Comparison of ENCODE assay signal across 8 cellular contexts in genomic region chr12:11553871-11554533, GRCh38.
DNase-seq lines count a peak whose midpoint lies in the region; ATAC-seq and TF ChIP-seq lines count a peak whose summit lies in the region.

No MANE protein-coding gene starts in this region.

- TF ChIP-seq CTCF in esophagus squamous epithelium (IDR thresholded peaks at IDR 0.05): peak; percentile 48 to 68 (median 58)
- TF ChIP-seq CTCF in neural crest cell (conservative IDR thresholded peaks at IDR 0.05): peak; percentile 78

- DNase-seq in CD4-positive, CD25-positive, alpha-beta regulatory T cell: peak; percentile 14 to 81 (median 48)
- DNase-seq in NCI-H526 treated with DMSO at 0.1 percent for 48 hours (lab: John Stamatoyannopoulos, UW): peak; percentile 76
- DNase-seq in activated CD4-positive, alpha-beta T cell treated with anti-CD3 and anti-CD28 coated beads, Interleukin-2, amount 50 U/mL, for 4 hours: peak; percentile 26 to 37
- no peak for DNase-seq in esophagus squamous epithelium (lab: John Stamatoyannopoulos, UW)
- peak; percentile 41 for DNase-seq in neural crest cell (ENCODE audit: low read depth, low spot score)

- H3K36me3 ChIP-seq in CD4-positive, CD25-positive, alpha-beta regulatory T cell (ENCODE audit: control insufficient read depth, insufficient read depth, low read length): no peaks in the 10 kb centered on the region
- H3K36me3 ChIP-seq in esophagus squamous epithelium: no peaks in the 10 kb centered on the region

- H3K27me3 Mint-ChIP-seq in CD4-positive, CD25-positive, alpha-beta regulatory T cell: peaks cover 11% of the 10 kb centered on the region
- H3K27me3 Mint-ChIP-seq in neural crest cell (ENCODE audit: low read depth): peaks cover 3% of the 10 kb centered on the region

- no peaks in the 10 kb centered on the region for H3K9me3 Mint-ChIP-seq in CD4-positive, CD25-positive, alpha-beta regulatory T cell
- no peaks in the 10 kb centered on the region for H3K9me3 Mint-ChIP-seq in neural crest cell

- H3K27ac ChIP-seq in CD4-positive, CD25-positive, alpha-beta regulatory T cell (ENCODE audit: insufficient read depth, low read length, poor library complexity, severe bottlenecking): no peak overlapping the region
- no peak overlapping the region for H3K27ac ChIP-seq in esophagus squamous epithelium

- intact Hi-C loops in esophagus squamous epithelium (cut with DNase I): loop anchor here (10.0 kb wide), 1 partner anchor 481 kb away; no protein-coding TSS in a partner anchor

- H3K4me3 Mint-ChIP-seq in CD4-positive, CD25-positive, alpha-beta regulatory T cell: no peak overlapping the region
- H3K4me3 Mint-ChIP-seq in neural crest cell: no peak overlapping the region

- no peak overlapping the region for H3K27ac Mint-ChIP-seq in CD4-positive, CD25-positive, alpha-beta regulatory T cell
- no peak overlapping the region for H3K27ac Mint-ChIP-seq in neural crest cell (ENCODE audit: unreplicated experiment)

- H3K27me3 ChIP-seq in CD4-positive, CD25-positive, alpha-beta regulatory T cell (ENCODE audit: control insufficient read depth, insufficient read depth, low read length): peaks cover 5% of the 10 kb centered on the region
- no peaks in the 10 kb centered on the region for H3K27me3 ChIP-seq in esophagus squamous epithelium

- no peaks in the 10 kb centered on the region for H3K4me1 ChIP-seq in CD4-positive, CD25-positive, alpha-beta regulatory T cell (ENCODE audit: control insufficient read depth, insufficient read depth, low read length, poor library complexity, severe bottlenecking)
- H3K4me1 ChIP-seq in esophagus squamous epithelium: peaks cover 0 to 30% (median 9%) of the 10 kb centered on the region in 3 donors

- peaks cover 5 to 14% (median 10%) of the 10 kb centered on the region in 4 donors for H3K4me1 Mint-ChIP-seq in CD4-positive, CD25-positive, alpha-beta regulatory T cell
- peaks cover 4% of the 10 kb centered on the region for H3K4me1 Mint-ChIP-seq in neural crest cell

- peak; percentile 63 to 68 for ATAC-seq in CD4-positive, CD25-positive, alpha-beta regulatory T cell (ENCODE audit: low read depth in 2 of 2)
- ATAC-seq in GM18867 (IDR thresholded peaks at IDR 0.05; ENCODE audit: unreplicated experiment) (peak; percentile 70), HG03442 (IDR thresholded peaks at IDR 0.05; ENCODE audit: unreplicated experiment) (peak; percentile 72), GM21528 (IDR thresholded peaks at IDR 0.05; ENCODE audit: low FRiP score, unreplicated experiment) (no peak)

- 13 to 18% methylated on average over 9 of the region's 9 CpGs for WGBS in esophagus squamous epithelium, 2 donors

- no peak for TF ChIP-seq POLR2A in esophagus squamous epithelium (IDR thresholded peaks at IDR 0.05)

- no peak overlapping the region for H3K4me3 ChIP-seq in CD4-positive, CD25-positive, alpha-beta regulatory T cell (ENCODE audit: low read depth, low read length)
- no peak overlapping the region for H3K4me3 ChIP-seq in esophagus squamous epithelium

- no peaks in the 10 kb centered on the region for H3K9me3 ChIP-seq in CD4-positive, CD25-positive, alpha-beta regulatory T cell (ENCODE audit: control insufficient read depth in 2 of 2, low read length in 2 of 2)
- H3K9me3 ChIP-seq in esophagus squamous epithelium: no peaks in the 10 kb centered on the region

- no peaks in the 10 kb centered on the region for H3K36me3 Mint-ChIP-seq in CD4-positive, CD25-positive, alpha-beta regulatory T cell
- no peaks in the 10 kb centered on the region for H3K36me3 Mint-ChIP-seq in neural crest cell (ENCODE audit: low read depth)
